ENCODE assay signal across 25 cellular contexts in genomic region chr1:187622545-187622944, GRCh38.
DNase-seq lines count a peak whose midpoint lies in the region; ATAC-seq, FAIRE-seq and TF ChIP-seq lines count a peak whose summit lies in the region.
"Had no signal": no experiment of that assay in that cellular context is flagged by ENCODE, and none has a peak within 500 bp of the region (broad histone marks: within the 10 kb centered on the region; RNA-seq: fewer than 3 reads in every experiment).

No MANE protein-coding gene starts in this region.

- ATAC-seq in GM21390 (IDR thresholded peaks at IDR 0.05; ENCODE audit: unreplicated experiment), result peak; percentile 57
- ATAC-seq in GM21529 (IDR thresholded peaks at IDR 0.05; ENCODE audit: unreplicated experiment), result no peak
- ATAC-seq: GM23338, K562 had no signal

- no peaks in the 10 kb centered on the region for H3K27me3 ChIP-seq in KMS-11 (ENCODE audit: insufficient read depth, low read depth)
- H3K27me3 ChIP-seq: BE2C, Peyer's patch had no signal

- peak overlapping the region; percentile 14 for H3K4me2 ChIP-seq in KMS-11
- H3K4me2 ChIP-seq: GM23338 had no signal

- H4K20me1 ChIP-seq in KMS-11 (ENCODE audit: insufficient read depth), result no peaks in the 10 kb centered on the region

- H3K79me2 ChIP-seq in KMS-11 (ENCODE audit: insufficient read depth, low read depth), result no peaks in the 10 kb centered on the region

- peaks cover 16% of the 10 kb centered on the region for H3K4me1 ChIP-seq in KMS-11 (ENCODE audit: low read depth, poor library complexity, severe bottlenecking)
- H3K4me1 ChIP-seq: Peyer's patch had no signal

- H3K36me3 ChIP-seq in KMS-11 (ENCODE audit: insufficient read depth), result no peaks in the 10 kb centered on the region
- H3K36me3 ChIP-seq: BE2C, Peyer's patch had no signal

- H3K4me3 ChIP-seq in KMS-11 (IDR thresholded peaks at IDR 0.05; ENCODE audit: insufficient read depth, low read depth, low read length) (no peak overlapping the region), astrocyte of the spinal cord (ENCODE audit: low read depth, low read length) (no peak overlapping the region)
- H3K4me3 ChIP-seq: GM23338, K562, Peyer's patch had no signal

- DNase-seq in DMS 273 (lab: John Stamatoyannopoulos, UW; ENCODE audit: unreplicated experiment), result peak; percentile 35
- DNase-seq in DMS 273 treated with DMSO at 0.1 percent for 48 hours (lab: John Stamatoyannopoulos, UW), result no peak
- DNase-seq in astrocyte of the spinal cord (ENCODE audit: low read depth, low spot score), result peak; percentile 3
- DNase-seq in GM19239 (ENCODE audit: insufficient read length, low spot score), result no peak
- DNase-seq in GF-D8 (lab: John Stamatoyannopoulos, UW), result no peak
- DNase-seq: ACHN, BE2C, Calu3, H9, HFFc6, NCI-H1105, NCI-H1436 treated with DMSO at 0.1 percent for 48 hours, NCI-H1930, NCI-H2107, NCI-H524 treated with DMSO at 0.1 percent for 48 hours, NCI-H774, Peyer's patch, SHP77 treated with DMSO at 0.1 percent for 48 hours, T-helper 1 cell had no signal

- FAIRE-seq in GM19239 (lab: Jason Lieb, UNC), result no peak
- FAIRE-seq: K562 had no signal

- H3K9ac ChIP-seq in KMS-11, result no peak overlapping the region

- in situ Hi-C loops in astrocyte of the spinal cord (cut with HindIII; ENCODE audit: low sequenced_read_pairs), result no loop called here

- H3K27ac ChIP-seq in KMS-11, result no peak overlapping the region
- H3K27ac ChIP-seq: 22Rv1, Peyer's patch had no signal

- no peak overlapping the region for H2AFZ ChIP-seq in KMS-11 (ENCODE audit: low read depth)
- H2AFZ ChIP-seq: GM23338 had no signal

- TF ChIP-seq CTCF in KMS-11 (conservative IDR thresholded peaks at IDR 0.05; ENCODE audit: low read depth, low read length), result no peak
- TF ChIP-seq CTCF in astrocyte of the spinal cord (IDR thresholded peaks at IDR 0.05; ENCODE audit: low read depth, low read length), result no peak

Comparison
In these comparisons a context has a peak if more than half of its experiments do, and no peak if none do; other contexts are left out.
1. DNase-seq: peak in DMS 273 (single experiment) and astrocyte of the spinal cord (single experiment); none in DMS 273 treated with DMSO at 0.1 percent for 48 hours (single experiment), GM19239 (single experiment) and GF-D8 (single experiment).